8 cellular contexts compared by ENCODE assay signal in the genomic region with DNA sequence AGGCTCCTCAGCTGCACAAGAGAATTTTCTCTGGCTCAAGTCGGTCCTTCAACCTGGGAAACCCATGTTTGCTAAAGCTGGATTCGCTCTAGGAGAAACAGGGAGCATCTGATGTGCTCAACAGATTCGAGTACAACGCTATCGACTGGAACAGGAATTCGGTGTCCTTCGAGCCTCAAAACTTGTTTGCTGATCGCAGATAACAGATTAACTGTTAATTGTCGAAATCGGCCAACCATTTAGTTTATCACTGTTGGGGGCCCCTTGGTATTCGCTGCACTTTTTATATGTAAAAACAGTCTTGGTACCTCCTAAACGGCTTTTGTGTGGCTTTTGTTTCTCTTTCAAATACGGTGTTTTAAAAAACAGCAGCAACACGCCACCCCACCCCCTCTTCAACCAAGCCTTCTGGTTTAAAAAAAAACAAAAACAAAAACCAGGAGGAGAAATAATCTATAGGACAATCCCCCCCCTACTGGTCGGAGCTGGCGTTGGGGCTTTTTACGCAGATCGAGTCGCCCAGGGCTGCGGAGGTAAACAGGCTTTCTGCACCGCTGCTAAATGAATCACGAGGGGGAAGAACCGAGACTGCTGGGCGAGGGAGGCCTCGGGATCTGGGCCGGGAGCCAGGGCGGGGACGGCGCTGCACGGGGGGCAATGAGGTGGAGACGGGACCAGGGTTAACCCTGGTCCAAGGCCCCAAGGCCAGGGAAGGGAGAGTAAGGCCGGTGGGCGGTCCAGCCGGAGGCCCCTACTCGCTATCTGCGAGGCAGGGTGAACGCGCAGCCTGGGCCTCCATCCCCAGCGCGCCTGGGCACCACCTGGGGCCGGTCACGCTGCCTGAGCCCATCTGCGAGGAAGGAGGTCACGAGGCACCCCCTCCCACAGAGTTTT.
DNase-seq lines count a peak whose midpoint lies in the region; ATAC-seq, FAIRE-seq and TF ChIP-seq lines count a peak whose summit lies in the region.

No MANE protein-coding gene starts in this region.

- H3K9me3 Mint-ChIP-seq in astrocyte (ENCODE audit: unreplicated experiment), result peaks cover 4% of the 10 kb centered on the region

- H3K4me1 ChIP-seq in astrocyte (ENCODE audit: insufficient read depth, low read length) (peaks cover 35% of the 10 kb centered on the region), HepG2 (ENCODE audit: insufficient read depth, low read length) (peaks cover 92% of the 10 kb centered on the region)

- H4K20me1 ChIP-seq in astrocyte (ENCODE audit: insufficient read depth, low read length) (no peaks in the 10 kb centered on the region), HepG2 (ENCODE audit: insufficient read depth, low read length) (no peaks in the 10 kb centered on the region)

- H3K36me3 ChIP-seq in astrocyte (ENCODE audit: insufficient read depth, low read length), result no peaks in the 10 kb centered on the region
- no peaks in the 10 kb centered on the region for H3K36me3 ChIP-seq in HepG2 (replicated peaks in 1 of 2; ENCODE audit: control insufficient read depth in 1 of 2, insufficient read depth in 2 of 2, low read length in 2 of 2)

- 4% methylated on average over 12 of the region's 44 CpGs for WGBS in HepG2 (ENCODE audit: low lambda C conversion rate)

- TF ChIP-seq POLR2A in HepG2 (IDR thresholded peaks at IDR 0.05; ENCODE audit: insufficient read depth in 1 of 2, low read depth in 2 of 2, low read length in 2 of 2), result no peak

- intact Hi-C loops in HepG2 (cut with micrococcal nuclease; ENCODE audit: unreplicated experiment), result loop anchor here (5.0 kb wide), 2 partner anchors 87 to 98 kb away; no protein-coding TSS in a partner anchor

- H3K4me3 Mint-ChIP-seq in astrocyte (ENCODE audit: unreplicated experiment), result no peak overlapping the region

- no peaks in the 10 kb centered on the region for H3K9me3 ChIP-seq in astrocyte (ENCODE audit: insufficient read depth, low read depth, low read length)
- H3K9me3 ChIP-seq in HepG2 (ENCODE audit: low read length), result no peaks in the 10 kb centered on the region

- H3K4me1 Mint-ChIP-seq in astrocyte (ENCODE audit: low read depth, unreplicated experiment), result peaks cover 3% of the 10 kb centered on the region

- H2AFZ ChIP-seq in astrocyte (ENCODE audit: low read depth, low read length) (no peak overlapping the region), HepG2 (ENCODE audit: low read length) (no peak overlapping the region)

- H3K27me3 Mint-ChIP-seq in astrocyte (ENCODE audit: low read depth, unreplicated experiment), result peaks cover 36% of the 10 kb centered on the region

- peak; percentile 41 for TF ChIP-seq CTCF in astrocyte (IDR thresholded peaks at IDR 0.05; ENCODE audit: insufficient read depth, low read depth, low read length)
- TF ChIP-seq CTCF in HepG2 (CRISPR knock-in tag; IDR thresholded peaks at IDR 0.05), result peak; percentile 58

- TF ChIP-seq RAD21 in HepG2 (CRISPR knock-in tag; IDR thresholded peaks at IDR 0.05), result peak; percentile 38; the same call in 1 of the 2 replicates

- FAIRE-seq in astrocyte (lab: Jason Lieb, UNC), result no peak
- peak; percentile 59 for FAIRE-seq in HepG2 (lab: Jason Lieb, UNC)

- no peak overlapping the region for H3K9ac ChIP-seq in astrocyte (ENCODE audit: low read length)
- H3K9ac ChIP-seq in HepG2 (ENCODE audit: insufficient read depth, low read depth, low read length), result peak overlapping the region; percentile 14

- DNase-seq in DMS114 treated with DMSO at 0.1 percent for 48 hours (lab: John Stamatoyannopoulos, UW; ENCODE audit: unreplicated experiment) (peak; percentile 65), NCI-H1092 treated with DMSO at 0.1 percent for 48 hours (lab: John Stamatoyannopoulos, UW) (peak; percentile 93), T-helper 22 cell (ENCODE audit: low read depth) (peak; percentile 68), astrocyte (ENCODE audit: low read depth) (peak; percentile 59), HepG2 (ENCODE audit: low spot score) (peak; percentile 70), GM19240 (ENCODE audit: insufficient read length, low spot score) (no peak)
- peak; percentile 56 to 71 for DNase-seq in stimulated activated CD8-positive, alpha-beta memory T cell treated with anti-CD3 and anti-CD28 coated beads, Interleukin-4, amount 100 ng/mL, for 4 hours (ENCODE audit: low read depth in 2 of 2, low spot score in 1 of 2)

- H3K79me2 ChIP-seq in astrocyte (ENCODE audit: insufficient read depth, low read length) (no peaks in the 10 kb centered on the region), HepG2 (ENCODE audit: insufficient read depth, low read length) (peaks cover 9% of the 10 kb centered on the region)

- in situ Hi-C loops in HepG2 (cut with HindIII; ENCODE audit: extremely low pct_ligation_motif_present, low pct_unique_long_range_greater_than_20kb), result no loop called here

- CTCF ChIA-PET in HepG2 (lab: Yijun Ruan, JAX; ENCODE audit: low intra/inter-chr PET ratio, low total read pairs), result no interaction called here

- H3K27ac ChIP-seq in astrocyte (ENCODE audit: low read depth, low read length), result no peak overlapping the region
- H3K27ac ChIP-seq in HepG2 (ENCODE audit: extremely low read length, insufficient read depth, low read length), result peak overlapping the region; percentile 67

- H3K4me3 ChIP-seq in astrocyte (ENCODE audit: insufficient read depth, low read depth, low read length), result no peak overlapping the region
- H3K4me3 ChIP-seq in HepG2 (replicated peaks in 1 of 3; ENCODE audit: insufficient read depth in 1 of 3, low read depth in 2 of 3, low read length in 3 of 3), result peak overlapping the region; percentile 12 to 30 (median 28); a peak in 5 of 6 replicates

- POLR2A ChIA-PET in HepG2 (lab: Yijun Ruan, JAX), result interaction anchor here (0.8 to 2.7 kb wide), 8 partner anchors 8 to 156 kb away, joined by 3 to 22 read pairs (median 6); no protein-coding TSS in a partner anchor

- ATAC-seq in GM21786 (IDR thresholded peaks at IDR 0.05; ENCODE audit: unreplicated experiment) (peak; percentile 43), HepG2 (peak; percentile 59)

- no TSS peak for BruUV-seq in HepG2 (replicated peaks; lab: Mats Ljungman, UMichigan)

- H3K4me2 ChIP-seq in astrocyte (ENCODE audit: low read length) (peak overlapping the region; percentile 73), HepG2 (ENCODE audit: low read depth, low read length) (peak overlapping the region; percentile 76)

- TF ChIP-seq EP300 in HepG2 (IDR thresholded peaks at IDR 0.05; ENCODE audit: low read depth in 2 of 2, low read length in 2 of 2) (no peak; a peak in 1 of 4 replicates), HepG2 (CRISPR knock-in tag; IDR thresholded peaks at IDR 0.05; ENCODE audit: borderline replicate concordance) (no peak)

- peak overlapping the region; percentile 75 for H3K27ac Mint-ChIP-seq in astrocyte (ENCODE audit: unreplicated experiment)

- H3K36me3 Mint-ChIP-seq in astrocyte (ENCODE audit: low read depth, unreplicated experiment), result peaks cover 1% of the 10 kb centered on the region

- H3K27me3 ChIP-seq in astrocyte (ENCODE audit: insufficient read depth, low read length) (no peaks in the 10 kb centered on the region), HepG2 (ENCODE audit: control insufficient read depth in 1 of 2, insufficient read depth in 2 of 2, low read length in 2 of 2) (no peaks in the 10 kb centered on the region)

TF ChIP-seq in HepG2, 621 proteins besides CTCF, POLR2A, EP300 and RAD21 (continues in another document):
- TF ChIP-seq ZNF263 (CRISPR knock-in tag; IDR thresholded peaks at IDR 0.05) (no peak), TCF12 (IDR thresholded peaks at IDR 0.05) (no peak), TCF12 (CRISPR knock-in tag; IDR thresholded peaks at IDR 0.05) (0 out of 2 replicates have a peak, but pooled peaks have one; percentile 37), HNRNPK (IDR thresholded peaks at IDR 0.05; ENCODE audit: low read depth, low read length, poor library complexity, severe bottlenecking) (no peak), TOE1 (CRISPR knock-in tag; IDR thresholded peaks at IDR 0.05) (no peak), ZBTB7B (CRISPR knock-in tag; IDR thresholded peaks at IDR 0.05) (0 out of 2 replicates have a peak, but pooled peaks have one; percentile 18), ZNF891 (CRISPR knock-in tag; IDR thresholded peaks at IDR 0.05) (no peak), ZNF546 (CRISPR knock-in tag; conservative IDR thresholded peaks at IDR 0.05) (no peak), SMAD9 (CRISPR knock-in tag; IDR thresholded peaks at IDR 0.05) (no peak), HNF1A (IDR thresholded peaks at IDR 0.05; ENCODE audit: low read depth) (no peak), HNF1A (CRISPR knock-in tag; IDR thresholded peaks at IDR 0.05; ENCODE audit: borderline replicate concordance) (no peak)
